ENCODE assay signal across 8 cellular contexts in the genomic region with DNA sequence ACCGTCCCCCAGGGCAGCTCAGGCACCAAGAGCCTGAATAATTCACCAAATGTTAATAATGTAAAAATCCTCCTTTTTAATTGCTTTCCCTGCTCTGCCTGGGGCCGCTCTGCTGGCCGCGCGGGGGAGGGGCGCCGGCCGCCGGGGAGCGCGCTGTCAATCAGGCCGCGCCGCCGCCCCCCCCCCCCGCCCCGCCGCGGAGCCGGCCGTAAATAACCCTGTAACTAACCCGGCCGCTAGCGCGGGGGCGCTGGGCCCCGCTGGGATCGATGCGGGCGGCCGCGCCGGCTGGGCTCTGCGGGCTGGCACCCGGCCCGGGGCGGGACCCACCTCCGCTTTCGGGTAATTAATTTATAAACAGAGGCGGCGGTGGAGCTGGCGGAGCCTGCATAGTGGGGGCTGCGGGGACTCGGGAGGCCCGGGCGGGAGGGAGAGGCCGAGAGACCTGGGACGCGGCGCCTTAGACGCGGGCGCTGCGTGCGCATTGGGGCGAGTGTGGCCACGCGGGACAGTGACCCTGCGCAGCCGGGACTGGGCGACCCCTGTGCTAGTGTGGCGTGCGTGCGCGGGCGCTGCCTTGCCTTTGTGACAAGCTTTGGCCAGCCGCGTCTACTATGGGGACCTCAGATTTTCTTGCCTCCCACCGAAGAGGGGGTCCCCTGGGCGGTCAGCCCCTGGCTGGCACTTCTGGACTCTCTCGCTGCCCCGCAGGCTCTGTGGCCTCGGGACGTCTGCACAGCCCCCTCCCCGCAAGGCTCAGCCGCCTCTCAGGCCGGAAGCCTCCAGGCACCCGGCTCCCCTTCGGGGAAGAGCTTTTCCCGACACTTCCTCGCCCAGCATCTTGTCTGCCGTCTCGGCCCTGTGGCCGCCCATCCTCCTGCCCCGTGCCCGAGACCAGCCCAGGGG. TPM values are rescaled to one million over a fixed set of nuclear protein-coding genes. Genes with fewer than 3 reads are reported as not detected.
DNase-seq lines count a peak whose midpoint lies in the region; ATAC-seq and TF ChIP-seq lines count a peak whose summit lies in the region.

No MANE protein-coding gene starts in this region.

- WGBS in transverse colon (ENCODE audit: low coverage in 1 of 2), 2 donors, result 2% methylated on average over 68 of the region's 86 CpGs; no CpG with 5 or more reads in 1 of the 2 donors

- H3K4me3 ChIP-seq in AG04450 (ENCODE audit: low read depth, low read length), result peak overlapping the region; percentile 32; the same call in 1 of the 2 replicates
- H3K4me3 ChIP-seq in Peyer's patch, result peak overlapping the region; percentile 15 to 53 (median 51)
- peak overlapping the region; percentile 8 to 51 (median 25) for H3K4me3 ChIP-seq in transverse colon

- TF ChIP-seq CTCF in AG04450 (IDR thresholded peaks at IDR 0.05; ENCODE audit: low read depth, low read length) (no peak), GM20000 (IDR thresholded peaks at IDR 0.05; ENCODE audit: extremely low read depth, missing control alignments) (no peak), Peyer's patch (IDR thresholded peaks at IDR 0.05) (no peak), transverse colon (IDR thresholded peaks at IDR 0.05) (no peak)

- H3K36me3 ChIP-seq in Peyer's patch (peaks cover 0 to 6% (median 0%) of the 10 kb centered on the region in 3 donors), transverse colon (no peaks in the 10 kb centered on the region)

- DNase-seq in AG04450 (ENCODE audit: low read depth, low spot score) (no peak), GM20000 (ENCODE audit: low spot score) (peak; percentile 84), Peyer's patch (peak in 2 of 3 donors; percentile 63), dermis blood vessel endothelial cell (peak; percentile 37), lung microvascular endothelial cell (ENCODE audit: low read depth in 2 of 2) (peak; percentile 25 to 43), transverse colon (peak; percentile 45)

- TF ChIP-seq EP300 in transverse colon (IDR thresholded peaks at IDR 0.05; ENCODE audit: low read depth), result no peak

- ATAC-seq in GM21619 (IDR thresholded peaks at IDR 0.05; ENCODE audit: unreplicated experiment) (no peak), GM21526 (IDR thresholded peaks at IDR 0.05; ENCODE audit: low FRiP score, unreplicated experiment) (no peak)

- TF ChIP-seq POLR2A in Peyer's patch (IDR thresholded peaks at IDR 0.05), result no peak
- no peak for TF ChIP-seq POLR2A in transverse colon (IDR thresholded peaks at IDR 0.05)

- H3K27me3 ChIP-seq in AG04450 (ENCODE audit: control insufficient read depth, insufficient read depth, low read length), result peaks cover 4% of the 10 kb centered on the region
- H3K27me3 ChIP-seq in Peyer's patch, result peaks cover 0 to 50% of the 10 kb centered on the region in 2 donors
- peaks cover 85% of the 10 kb centered on the region for H3K27me3 ChIP-seq in transverse colon

- H3K9me3 ChIP-seq in AG04450 (ENCODE audit: control insufficient read depth, insufficient read depth, low read length) (no peaks in the 10 kb centered on the region; the same call in 1 of the 2 replicates), Peyer's patch (no peaks in the 10 kb centered on the region), transverse colon (no peaks in the 10 kb centered on the region)

- intact Hi-C loops in transverse colon (cut with DNase I; ENCODE audit: low total_unique reads), result no loop called here

- H3K4me1 ChIP-seq in Peyer's patch, result peaks cover 5 to 50% (median 27%) of the 10 kb centered on the region in 4 donors
- peaks cover 25 to 43% (median 38%) of the 10 kb centered on the region in 4 donors for H3K4me1 ChIP-seq in transverse colon

- H3K27ac ChIP-seq in AG04450 (ENCODE audit: low read depth, low read length), result peak overlapping the region; percentile 11
- peak overlapping the region; percentile 49 to 74 (median 71) for H3K27ac ChIP-seq in Peyer's patch
- H3K27ac ChIP-seq in transverse colon, result peak overlapping the region; percentile 40 to 82 (median 70)

- CTCF ChIA-PET in AG04450 (lab: Charles Lee), result interaction anchor here (0.8 to 1.2 kb wide), 2 partner anchors 12 to 36 kb away, joined by 5 to 10 read pairs; no protein-coding TSS in a partner anchor

- in situ Hi-C loops in transverse colon (cut with MboI; ENCODE audit: low pct_ligation_motif_present in 1 of 4, low pct_unique_long_range_greater_than_20kb in 1 of 4, low sequenced_read_pairs in 3 of 4), result no loop called here

- POLR2A ChIA-PET in AG04450 (lab: Yijun Ruan, JAX), result interaction anchor here (0.6 to 1.3 kb wide), 3 partner anchors 26 to 72 kb away, joined by 3 to 4 read pairs (median 3); partner anchors contain the start of gene PLEKHN1

RNA-seq across cellular contexts. Expression of gene SAMD11, which starts 16.7 kb away (rescaled TPM):
- polyA plus RNA-seq in AG04450 (2011; rRNA removed), result 1.6 and 2.1 TPM in 2 replicates
- 1.3 and 1.5 TPM in 2 replicates for polyA minus RNA-seq in AG04450 (2011; rRNA and poly(A)+ RNA removed)
- 1 to 10 TPM; 1.1 to 5.0 (median 2.2) TPM for total RNA-seq in Peyer's patch
- 0.19 and 0.68 TPM in 2 replicates for total RNA-seq in dermis blood vessel endothelial cell
- not detected in 2 replicates for total RNA-seq in lung microvascular endothelial cell
- total RNA-seq in transverse colon, result 10 to 100 TPM in 1 of 4 donors, 1 to 10 TPM in 2, not detected in 1; 2.2 to 26.9 (median 3.0) TPM

RNA-seq across cellular contexts. Expression of gene NOC2L, which starts 18.7 kb away (rescaled TPM):
- polyA plus RNA-seq in AG04450 (2011; rRNA removed), result 36.1 and 41.7 TPM in 2 replicates
- 42.0 and 54.6 TPM in 2 replicates for polyA minus RNA-seq in AG04450 (2011; rRNA and poly(A)+ RNA removed)
- total RNA-seq in Peyer's patch (10 to 100 TPM; 18.2 to 58.6 (median 39.9) TPM), dermis blood vessel endothelial cell (70.5 and 98.0 TPM in 2 replicates), lung microvascular endothelial cell (51.4 and 58.3 TPM in 2 replicates), transverse colon (10 to 100 TPM; 17.6 to 50.4 (median 31.6) TPM)

RNA-seq across cellular contexts. Expression of gene KLHL17, which starts 20.0 kb away (rescaled TPM):
- polyA plus RNA-seq in AG04450 (2011; rRNA removed), result 5.5 and 9.7 TPM in 2 replicates
- polyA minus RNA-seq in AG04450 (2011; rRNA and poly(A)+ RNA removed), result 1.7 and 3.5 TPM in 2 replicates
- 10 to 100 TPM; 14.9 to 17.0 (median 15.8) TPM for total RNA-seq in Peyer's patch
- total RNA-seq in dermis blood vessel endothelial cell, result 5.4 and 8.0 TPM in 2 replicates
- 2.2 and 3.6 TPM in 2 replicates for total RNA-seq in lung microvascular endothelial cell
- 10 to 100 TPM; 10.8 to 26.1 (median 11.4) TPM for total RNA-seq in transverse colon

RNA-seq across cellular contexts. Expression of gene PLEKHN1, which starts 25.9 kb away (rescaled TPM):
- polyA plus RNA-seq in AG04450 (2011; rRNA removed), result 0.06 and 0.15 TPM in 2 replicates
- polyA minus RNA-seq in AG04450 (2011; rRNA and poly(A)+ RNA removed), result 0.09 and 0.14 TPM in 2 replicates
- total RNA-seq in Peyer's patch (under 1 TPM in 3 of 4 donors, not detected in 1; 0.40 to 0.83 (median 0.47) TPM), dermis blood vessel endothelial cell (0.17 and 0.37 TPM in 2 replicates), lung microvascular endothelial cell (under 0.01 and 0.22 TPM in 2 replicates), transverse colon (1 to 10 TPM in 1 of 4 donors, under 1 TPM in 1, not detected in 2; 0.14 to 1.4 TPM)

RNA-seq across cellular contexts. Expression of gene PERM1, which starts 41.5 kb away (rescaled TPM):
- polyA plus RNA-seq in AG04450 (2011; rRNA removed), result not detected in 2 replicates
- polyA minus RNA-seq in AG04450 (2011; rRNA and poly(A)+ RNA removed), result 0.37 TPM in 1 of 2 replicates, not detected in the other
- total RNA-seq in Peyer's patch, result under 1 TPM in 1 of 4 donors, not detected in 3; 0.35 TPM
- total RNA-seq in dermis blood vessel endothelial cell, result not detected in 2 replicates
- not detected in 2 replicates for total RNA-seq in lung microvascular endothelial cell
- total RNA-seq in transverse colon, result under 1 TPM in 1 of 4 donors, not detected in 3; 0.14 TPM

Comparison
In these comparisons a context has a peak if more than half of its experiments do, and no peak if none do; other contexts are left out.
1. H3K27ac ChIP-seq: peak in every context shown above with its lines; median percentile 71 in Peyer's patch; 70 in transverse colon; 11 in AG04450.